ENCODE assay signal across 21 cellular contexts in the genomic region with DNA sequence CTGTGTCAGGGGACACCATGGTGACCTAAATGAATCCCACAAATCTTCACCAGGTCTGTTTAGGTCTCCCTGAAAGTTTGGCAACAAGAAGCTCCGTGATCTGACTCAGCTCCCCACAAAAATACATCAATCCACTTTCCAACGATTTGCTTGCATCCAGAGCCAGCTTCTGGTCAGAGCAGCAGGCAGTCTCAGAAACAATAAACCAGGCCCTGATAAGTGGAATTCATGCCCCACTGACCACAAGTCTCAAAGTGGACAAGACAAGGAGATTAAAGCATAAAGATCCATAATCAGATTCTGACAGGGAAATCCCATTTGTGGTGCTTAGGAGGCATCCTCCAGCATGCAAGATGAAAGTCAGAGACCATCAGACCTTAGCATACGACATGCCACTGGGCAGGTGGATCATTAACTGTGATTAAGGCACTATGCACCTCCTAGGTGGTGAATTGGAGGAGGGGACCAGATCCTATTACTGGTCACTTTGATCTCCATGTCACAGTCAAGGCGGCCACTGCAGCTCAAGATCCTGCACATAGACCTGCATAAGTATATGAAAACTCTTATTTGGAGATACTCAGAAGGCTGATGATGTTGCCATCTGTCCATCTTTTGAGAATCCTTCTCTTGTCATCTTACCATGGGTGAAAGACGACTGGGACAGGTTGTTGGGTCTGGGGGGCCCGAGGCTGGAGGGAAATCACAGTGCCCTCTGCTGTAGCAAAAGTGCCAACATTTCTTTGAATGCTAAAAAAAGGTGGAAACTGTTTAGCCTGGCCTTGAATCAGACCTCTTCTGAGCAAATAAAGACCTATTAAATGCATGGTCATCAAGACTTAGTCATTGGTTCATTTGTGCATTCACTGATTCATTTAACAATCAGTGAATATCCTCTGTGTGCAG.
DNase-seq lines count a peak whose midpoint lies in the region; ATAC-seq and TF ChIP-seq lines count a peak whose summit lies in the region.
"Had no signal": no experiment of that assay in that cellular context is flagged by ENCODE, and none has a peak within 500 bp of the region (broad histone marks: within the 10 kb centered on the region; RNA-seq: fewer than 3 reads in every experiment).

No MANE protein-coding gene starts in this region.

- no peaks in the 10 kb centered on the region for H4K20me1 ChIP-seq in H9 (ENCODE audit: control insufficient read depth, insufficient read depth, insufficient read length)

- H3K9me3 Mint-ChIP-seq in H9 (no peaks in the 10 kb centered on the region), WTC11 (no peaks in the 10 kb centered on the region)
- H3K9me3 Mint-ChIP-seq: CD4-positive, alpha-beta T cell had no signal

- no peak overlapping the region for H4K8ac ChIP-seq in H9 (replicated peaks; ENCODE audit: insufficient read length, low read depth, low read length)

- no peak overlapping the region for H3K4me3 Mint-ChIP-seq in H9
- H3K4me3 Mint-ChIP-seq in WTC11, result no peak overlapping the region
- H3K4me3 Mint-ChIP-seq: B cell; CD4-positive, alpha-beta T cell had no signal

- H3K18ac ChIP-seq in H9 (ENCODE audit: insufficient read length, low read depth, low read length), result no peak overlapping the region

- no peak overlapping the region for H2BK15ac ChIP-seq in H9 (ENCODE audit: low read depth, low read length)

- H2AK5ac ChIP-seq in H9 (ENCODE audit: insufficient read length, low read length), result no peak overlapping the region

- DNase-seq in A172 (ENCODE audit: low spot score) (peak; percentile 63), H9 (no peak), SK-N-DZ (ENCODE audit: low spot score) (peak; percentile 65), left kidney (ENCODE audit: low read depth, low spot score) (peak; percentile 69), NCI-H748 (lab: John Stamatoyannopoulos, UW; ENCODE audit: unreplicated experiment) (no peak), WTC11 (ENCODE audit: low spot score) (no peak)
- DNase-seq in activated CD4-positive, alpha-beta T cell treated with anti-CD3 and anti-CD28 coated beads, Interleukin-2, amount 50 U/mL, for 48 hours, result no peak
- DNase-seq: 8988T; CD4-positive, alpha-beta T cell; DMS153; GF-D8; HCEC 1CT; IMR-90; Kasumi-1; NCI-H1105; NCI-H1694; NCI-H2081 treated with DMSO at 0.1 percent for 48 hours; NCI-H774; SJCRH30 had no signal

- no peak overlapping the region for H2AFZ ChIP-seq in H9 (ENCODE audit: low read length)

- H3K23me2 ChIP-seq in H9 (ENCODE audit: insufficient read length, low read depth, low read length, poor library complexity, severe bottlenecking), result no peaks in the 10 kb centered on the region

- no peak overlapping the region for H3T11ph ChIP-seq in H9 (ENCODE audit: low read length)

- H3K56ac ChIP-seq in H9 (ENCODE audit: insufficient read length, low read depth, low read length), result no peak overlapping the region

- CTCF ChIA-PET in WTC11 (lab: Charles Lee), result interaction anchor here (0.9 to 3.2 kb wide), 14 partner anchors 9 to 416 kb away, joined by 3 to 18 read pairs (median 5); no protein-coding TSS in a partner anchor

- H3K9ac ChIP-seq in H9 (ENCODE audit: extremely low read depth, insufficient read length, low read length), result no peak overlapping the region

- TF ChIP-seq CTCF in H9 (conservative IDR thresholded peaks at IDR 0.05) (peak; percentile 61), WTC11 (IDR thresholded peaks at IDR 0.05) (no peak)

- H3K27me3 Mint-ChIP-seq in H9 (ENCODE audit: low read depth), result peaks cover 3% of the 10 kb centered on the region
- no peaks in the 10 kb centered on the region; the same call in 1 of the 2 replicates for H3K27me3 Mint-ChIP-seq in WTC11 (ENCODE audit: low read depth)
- H3K27me3 Mint-ChIP-seq: CD4-positive, alpha-beta T cell had no signal

- H3K36me3 Mint-ChIP-seq in H9 (ENCODE audit: insufficient read depth in 1 of 3, low read depth in 3 of 3) (no peaks in the 10 kb centered on the region), WTC11 (no peaks in the 10 kb centered on the region)

- no peak overlapping the region for H2BK12ac ChIP-seq in H9 (ENCODE audit: insufficient read length, low read depth, low read length)

- POLR2A ChIA-PET in WTC11 (lab: Charles Lee), result no interaction called here

- H3K4ac ChIP-seq in H9 (ENCODE audit: low read depth, low read length), result no peak overlapping the region

- no peak overlapping the region for H4K5ac ChIP-seq in H9 (ENCODE audit: insufficient read length, low read depth, low read length)

- H3K14ac ChIP-seq in H9 (ENCODE audit: insufficient read depth, low read length), result no peak overlapping the region

- no peaks in the 10 kb centered on the region for H3K27me3 ChIP-seq in H9 (ENCODE audit: insufficient read depth, low read length)

- H2BK120ac ChIP-seq in H9 (ENCODE audit: low read depth, low read length, poor library complexity, severe bottlenecking), result no peak overlapping the region

- no CpG with 5 or more reads among the region's 6 CpGs for WGBS in H9 (ENCODE audit: extremely low coverage, insufficient read length, low lambda C conversion rate)

- ATAC-seq in HG03342 (IDR thresholded peaks at IDR 0.05; ENCODE audit: unreplicated experiment) (no peak), WTC11 (no peak)

- H3K23ac ChIP-seq in H9 (ENCODE audit: insufficient read length, low read depth, low read length), result no peak overlapping the region

- no peaks in the 10 kb centered on the region for H3K4me1 ChIP-seq in H9 (ENCODE audit: insufficient read depth, low read length)
- H3K4me1 ChIP-seq: SJCRH30 had no signal

- no peak overlapping the region for H2BK5ac ChIP-seq in H9 (ENCODE audit: insufficient read length, low read length)

- no peak overlapping the region for H4K91ac ChIP-seq in H9 (ENCODE audit: insufficient read length, low read depth, low read length)

- no peak overlapping the region for H3K27ac ChIP-seq in H9 (ENCODE audit: insufficient read length, low read depth, low read length)
- H3K27ac ChIP-seq: SJCRH30 had no signal

- H3K79me2 ChIP-seq in H9 (ENCODE audit: insufficient read depth, low read length), result no peaks in the 10 kb centered on the region

- H3K27ac Mint-ChIP-seq in H9, result no peak overlapping the region
- H3K27ac Mint-ChIP-seq in WTC11, result no peak overlapping the region
- H3K27ac Mint-ChIP-seq: B cell; CD4-positive, alpha-beta T cell had no signal

- H3K4me2 ChIP-seq in H9 (ENCODE audit: insufficient read depth, insufficient read length, low read length), result no peak overlapping the region

- no peaks in the 10 kb centered on the region for H3K9me3 ChIP-seq in H9 (ENCODE audit: control insufficient read depth, low read depth, low read length)
- H3K9me3 ChIP-seq: SJCRH30 had no signal

- no peaks in the 10 kb centered on the region for H3K79me1 ChIP-seq in H9 (ENCODE audit: insufficient read depth, low read depth, low read length, poor library complexity, severe bottlenecking)

- no peak overlapping the region for H2BK20ac ChIP-seq in H9 (ENCODE audit: low read depth, low read length, poor library complexity, severe bottlenecking)

- H3K4me1 Mint-ChIP-seq in H9 (no peaks in the 10 kb centered on the region), WTC11 (peaks cover 4% of the 10 kb centered on the region; the same call in 1 of the 2 replicates)
- H3K4me1 Mint-ChIP-seq: B cell had no signal

TF ChIP-seq in WTC11, 78 proteins besides CTCF, POLR2A, EP300 and RAD21 (continues in another document):
- no peak for TF ChIP-seq PRDM15 (CRISPR knock-in tag; IDR thresholded peaks at IDR 0.05)
- TF ChIP-seq NFATC4 (CRISPR knock-in tag; IDR thresholded peaks at IDR 0.05), result no peak
- no peak for TF ChIP-seq ZNF232 (CRISPR knock-in tag; IDR thresholded peaks at IDR 0.05)
- no peak for TF ChIP-seq MYBL2 (CRISPR knock-in tag; IDR thresholded peaks at IDR 0.05)
- no peak for TF ChIP-seq ATF1 (CRISPR knock-in tag; IDR thresholded peaks at IDR 0.05)
- TF ChIP-seq PRRX2 (CRISPR knock-in tag; IDR thresholded peaks at IDR 0.05), result no peak
- no peak for TF ChIP-seq ZNF425 (CRISPR knock-in tag; conservative IDR thresholded peaks at IDR 0.05)

Comparison
In these comparisons a context has a peak if more than half of its experiments do, and no peak if none do; other contexts are left out.
1. DNase-seq: peak in A172 (single experiment), SK-N-DZ (single experiment) and left kidney (single experiment); none in H9 (single experiment), activated CD4-positive, alpha-beta T cell treated with anti-CD3 and anti-CD28 coated beads, Interleukin-2, amount 50 U/mL, for 48 hours (0 of 2), NCI-H748 (single experiment) and WTC11 (single experiment).